Comparison of ENCODE assay signal across 1 cellular context in genomic region chr4:184472540-184473264, GRCh38.
TF ChIP-seq lines count a peak whose summit lies in the region.

No MANE protein-coding gene starts in this region.

TF ChIP-seq in H1, 55 proteins besides CTCF, POLR2A, EP300 and RAD21 (continued from another document):
- TF ChIP-seq SUZ12 (IDR thresholded peaks at IDR 0.05; ENCODE audit: low read length): 0 out of 2 replicates have a peak, but pooled peaks have one; percentile 13
- no peak for TF ChIP-seq BRCA1 (IDR thresholded peaks at IDR 0.05; ENCODE audit: low read depth, low read length)
- no peak for TF ChIP-seq CBX5 (IDR thresholded peaks at IDR 0.05; ENCODE audit: low read depth, low read length)
- peak; percentile 71 for TF ChIP-seq KDM4A (IDR thresholded peaks at IDR 0.05; ENCODE audit: low read depth, low read length, severe bottlenecking)
- TF ChIP-seq CREB1 (IDR thresholded peaks at IDR 0.05): no peak
- peak; percentile 50; the same call in 1 of the 2 replicates for TF ChIP-seq TAF1 (IDR thresholded peaks at IDR 0.05; ENCODE audit: low read depth, low read length)
- TF ChIP-seq CEBPB (IDR thresholded peaks at IDR 0.05; ENCODE audit: low read depth, low read length): no peak
- no peak for TF ChIP-seq TEAD4 (IDR thresholded peaks at IDR 0.05; ENCODE audit: low read depth, low read length)
- no peak for TF ChIP-seq TAF7 (optimal IDR thresholded peaks at IDR 0.05; ENCODE audit: borderline replicate concordance, low read depth, low read length)
- no peak for TF ChIP-seq YY1 (IDR thresholded peaks at IDR 0.05; ENCODE audit: low read depth, low read length)
- TF ChIP-seq SRF (IDR thresholded peaks at IDR 0.05; ENCODE audit: low read depth, low read length): no peak
- no peak for TF ChIP-seq ATF2 (IDR thresholded peaks at IDR 0.05; ENCODE audit: low read length)
- TF ChIP-seq CBX8 (IDR thresholded peaks at IDR 0.05; ENCODE audit: borderline replicate concordance, low read depth, low read length): no peak
- no peak for TF ChIP-seq GTF2F1 (IDR thresholded peaks at IDR 0.05; ENCODE audit: borderline replicate concordance, low read depth, low read length)
- TF ChIP-seq RBBP5 (IDR thresholded peaks at IDR 0.05; ENCODE audit: borderline replicate concordance, low read depth, low read length): peak; percentile 75; the same call in 1 of the 2 replicates
- TF ChIP-seq SIRT6 (IDR thresholded peaks at IDR 0.05; ENCODE audit: low read length): no peak
- TF ChIP-seq RNF2 (IDR thresholded peaks at IDR 0.05; ENCODE audit: borderline replicate concordance, low read depth, low read length, missing control alignments, poor library complexity, severe bottlenecking): no peak
- no peak for TF ChIP-seq RFX5 (IDR thresholded peaks at IDR 0.05; ENCODE audit: borderline replicate concordance, low read depth, low read length)
- TF ChIP-seq EGR1 (IDR thresholded peaks at IDR 0.05; ENCODE audit: borderline replicate concordance, low read depth, low read length): no peak
- no peak for TF ChIP-seq MAFK (IDR thresholded peaks at IDR 0.05; ENCODE audit: low read depth, low read length)
- peak; percentile 32; the same call in 1 of the 2 replicates for TF ChIP-seq TBP (IDR thresholded peaks at IDR 0.05; ENCODE audit: low read depth, low read length)
- no peak for TF ChIP-seq USF2 (IDR thresholded peaks at IDR 0.05; ENCODE audit: low read length)
- TF ChIP-seq CTBP2 (IDR thresholded peaks at IDR 0.05; ENCODE audit: borderline replicate concordance, insufficient read depth, insufficient read length, low read length): no peak
- no peak for TF ChIP-seq KDM5A (IDR thresholded peaks at IDR 0.05; ENCODE audit: low read length)
- no peak for TF ChIP-seq SP1 (IDR thresholded peaks at IDR 0.05; ENCODE audit: low read depth, low read length)
- no peak for TF ChIP-seq KDM1A (IDR thresholded peaks at IDR 0.05; ENCODE audit: borderline replicate concordance, low read length)
- TF ChIP-seq SP2 (IDR thresholded peaks at IDR 0.05; ENCODE audit: low read length): no peak
- TF ChIP-seq HDAC6 (IDR thresholded peaks at IDR 0.05; ENCODE audit: low read depth, low read length): no peak
- 0 out of 4 replicates have a peak, but pooled peaks have one; percentile 5 to 37 for TF ChIP-seq HDAC2 (IDR thresholded peaks at IDR 0.05; ENCODE audit: borderline replicate concordance in 1 of 2, low read depth in 2 of 2, low read length in 2 of 2)
- TF ChIP-seq MAX (IDR thresholded peaks at IDR 0.05): peak; percentile 11; the same call in 1 of the 2 replicates
- TF ChIP-seq ASH2L (IDR thresholded peaks at IDR 0.05; ENCODE audit: low read length): peak; percentile 90
- TF ChIP-seq POU5F1 (IDR thresholded peaks at IDR 0.05; ENCODE audit: low read depth, low read length): no peak
- TF ChIP-seq CHD7 (IDR thresholded peaks at IDR 0.05; ENCODE audit: insufficient replicate concordance, low read length): no peak
